In genomic region chr1:23810818-23811420, GRCh38 we compare ENCODE assay signal across 8 cellular contexts. TPM values are rescaled to one million over a fixed set of nuclear protein-coding genes. Genes with fewer than 3 reads are reported as not detected.
DNase-seq lines count a peak whose midpoint lies in the region; ATAC-seq and TF ChIP-seq lines count a peak whose summit lies in the region.

No MANE protein-coding gene starts in this region.

- H3K4me3 ChIP-seq in epithelial cell of esophagus (ENCODE audit: low read length) = no peak overlapping the region

- peaks cover 8% of the 10 kb centered on the region for H3K4me1 Mint-ChIP-seq in activated CD4-positive, alpha-beta T cell treated with anti-CD3 and anti-CD28 coated beads, Interleukin-2, amount 10 ng/mL, durations not matched to agents 24 days and 14 days
- H3K4me1 Mint-ChIP-seq in natural killer cell treated with Interleukin-12 subunit alpha and Interleukin-12 subunit beta and Interleukin-15 and Interleukin-18, amount 100 ng/mL, for 72 hours (ENCODE audit: low read depth in 2 of 2) = peaks cover 4 to 18% of the 10 kb centered on the region in 2 donors

- TF ChIP-seq CTCF in LNCAP (IDR thresholded peaks at IDR 0.05) = peak; percentile 62
- TF ChIP-seq CTCF in epithelial cell of esophagus (IDR thresholded peaks at IDR 0.05; ENCODE audit: insufficient read depth, low read depth, low read length, missing control alignments) = peak; percentile 77

- no peaks in the 10 kb centered on the region for H3K27me3 Mint-ChIP-seq in activated CD4-positive, alpha-beta T cell treated with anti-CD3 and anti-CD28 coated beads, Interleukin-2, amount 10 ng/mL, durations not matched to agents 24 days and 14 days
- H3K27me3 Mint-ChIP-seq in natural killer cell treated with Interleukin-12 subunit alpha and Interleukin-12 subunit beta and Interleukin-15 and Interleukin-18, amount 100 ng/mL, for 72 hours = no peaks in the 10 kb centered on the region

- no peaks in the 10 kb centered on the region for H3K9me3 Mint-ChIP-seq in activated CD4-positive, alpha-beta T cell treated with anti-CD3 and anti-CD28 coated beads, Interleukin-2, amount 10 ng/mL, durations not matched to agents 24 days and 14 days
- no peaks in the 10 kb centered on the region for H3K9me3 Mint-ChIP-seq in natural killer cell treated with Interleukin-12 subunit alpha and Interleukin-12 subunit beta and Interleukin-15 and Interleukin-18, amount 100 ng/mL, for 72 hours

- peak; percentile 42 for DNase-seq in activated T-cell treated with anti-CD3 and anti-CD28 coated beads for 24 hours (ENCODE audit: low read depth)
- DNase-seq in activated T-cell treated with anti-CD3 and anti-CD28 coated beads for 4 hours = no peak
- DNase-seq in activated CD4-positive, alpha-beta T cell treated with anti-CD3 and anti-CD28 coated beads, Interleukin-2, amount 10 ng/mL, durations not matched to agents 24 days and 14 days = peak; percentile 88
- DNase-seq in epithelial cell of esophagus (ENCODE audit: low read depth) = peak; percentile 61
- DNase-seq in natural killer cell treated with Interleukin-12 subunit alpha and Interleukin-12 subunit beta and Interleukin-15 and Interleukin-18, amount 100 ng/mL, for 72 hours (ENCODE audit: low spot score) = no peak

- ATAC-seq in natural killer cell treated with Interleukin-12 subunit alpha and Interleukin-12 subunit beta and Interleukin-15 and Interleukin-18, amount 100 ng/mL, for 72 hours = peak; percentile 67 to 72
- no peak for ATAC-seq in GM21360 (IDR thresholded peaks at IDR 0.05; ENCODE audit: unreplicated experiment)
- ATAC-seq in GM18861 (IDR thresholded peaks at IDR 0.05; ENCODE audit: unreplicated experiment) = no peak

- intact Hi-C loops in activated CD4-positive, alpha-beta T cell treated with anti-CD3 and anti-CD28 coated beads, Interleukin-2, amount 10 ng/mL, durations not matched to agents 24 days and 14 days (cut with micrococcal nuclease) = loop anchor here (2.0 kb wide), 1 partner anchor 106 kb away; no protein-coding TSS in a partner anchor

- H3K4me3 Mint-ChIP-seq in activated CD4-positive, alpha-beta T cell treated with anti-CD3 and anti-CD28 coated beads, Interleukin-2, amount 10 ng/mL, durations not matched to agents 24 days and 14 days = no peak overlapping the region
- no peak overlapping the region for H3K4me3 Mint-ChIP-seq in natural killer cell treated with Interleukin-12 subunit alpha and Interleukin-12 subunit beta and Interleukin-15 and Interleukin-18, amount 100 ng/mL, for 72 hours

- H3K36me3 Mint-ChIP-seq in activated CD4-positive, alpha-beta T cell treated with anti-CD3 and anti-CD28 coated beads, Interleukin-2, amount 10 ng/mL, durations not matched to agents 24 days and 14 days (ENCODE audit: low read depth) = peaks cover 10% of the 10 kb centered on the region
- H3K36me3 Mint-ChIP-seq in natural killer cell treated with Interleukin-12 subunit alpha and Interleukin-12 subunit beta and Interleukin-15 and Interleukin-18, amount 100 ng/mL, for 72 hours = no peaks in the 10 kb centered on the region

- H3K27ac Mint-ChIP-seq in activated CD4-positive, alpha-beta T cell treated with anti-CD3 and anti-CD28 coated beads, Interleukin-2, amount 10 ng/mL, durations not matched to agents 24 days and 14 days = no peak overlapping the region
- no peak overlapping the region for H3K27ac Mint-ChIP-seq in natural killer cell treated with Interleukin-12 subunit alpha and Interleukin-12 subunit beta and Interleukin-15 and Interleukin-18, amount 100 ng/mL, for 72 hours

RNA-seq across cellular contexts. Expression of gene GALE, which starts 10.4 kb away (rescaled TPM):
- 66.3 and 73.5 TPM in 2 replicates for total RNA-seq in activated CD4-positive, alpha-beta T cell treated with anti-CD3 and anti-CD28 coated beads, Interleukin-2, amount 10 ng/mL, durations not matched to agents 24 days and 14 days
- 10 to 100 TPM; 54.3 to 68.1 TPM for total RNA-seq in natural killer cell treated with Interleukin-12 subunit alpha and Interleukin-12 subunit beta and Interleukin-15 and Interleukin-18, amount 100 ng/mL, for 72 hours

RNA-seq across cellular contexts. Expression of gene HMGCL, which starts 14.3 kb away (rescaled TPM):
- total RNA-seq in activated CD4-positive, alpha-beta T cell treated with anti-CD3 and anti-CD28 coated beads, Interleukin-2, amount 10 ng/mL, durations not matched to agents 24 days and 14 days = 20.4 and 20.7 TPM in 2 replicates
- 10 to 100 TPM; 26.1 to 29.1 TPM for total RNA-seq in natural killer cell treated with Interleukin-12 subunit alpha and Interleukin-12 subunit beta and Interleukin-15 and Interleukin-18, amount 100 ng/mL, for 72 hours

RNA-seq across cellular contexts. Expression of gene LYPLA2, which starts 20.0 kb away (rescaled TPM):
- 86.2 and 92.4 TPM in 2 replicates for total RNA-seq in activated CD4-positive, alpha-beta T cell treated with anti-CD3 and anti-CD28 coated beads, Interleukin-2, amount 10 ng/mL, durations not matched to agents 24 days and 14 days
- total RNA-seq in natural killer cell treated with Interleukin-12 subunit alpha and Interleukin-12 subunit beta and Interleukin-15 and Interleukin-18, amount 100 ng/mL, for 72 hours = 100 to 1,000 TPM; 117 to 120 TPM

RNA-seq across cellular contexts. Expression of gene PITHD1, which starts 32.7 kb away (rescaled TPM):
- 83.0 and 88.6 TPM in 2 replicates for total RNA-seq in activated CD4-positive, alpha-beta T cell treated with anti-CD3 and anti-CD28 coated beads, Interleukin-2, amount 10 ng/mL, durations not matched to agents 24 days and 14 days
- total RNA-seq in natural killer cell treated with Interleukin-12 subunit alpha and Interleukin-12 subunit beta and Interleukin-15 and Interleukin-18, amount 100 ng/mL, for 72 hours = 10 to 100 TPM; 68.6 to 77.7 TPM

RNA-seq across cellular contexts. Expression of gene FUCA1, which starts 57.2 kb away (rescaled TPM):
- 3.4 and 3.5 TPM in 2 replicates for total RNA-seq in activated CD4-positive, alpha-beta T cell treated with anti-CD3 and anti-CD28 coated beads, Interleukin-2, amount 10 ng/mL, durations not matched to agents 24 days and 14 days
- 10 to 100 TPM; 10.3 to 15.1 TPM for total RNA-seq in natural killer cell treated with Interleukin-12 subunit alpha and Interleukin-12 subunit beta and Interleukin-15 and Interleukin-18, amount 100 ng/mL, for 72 hours

Comparison
In these comparisons a context has a peak if more than half of its experiments do, and no peak if none do; other contexts are left out.
1. DNase-seq: peak in activated T-cell treated with anti-CD3 and anti-CD28 coated beads for 24 hours (single experiment), activated CD4-positive, alpha-beta T cell treated with anti-CD3 and anti-CD28 coated beads, Interleukin-2, amount 10 ng/mL, durations not matched to agents 24 days and 14 days (single experiment) and epithelial cell of esophagus (single experiment); none in activated T-cell treated with anti-CD3 and anti-CD28 coated beads for 4 hours (single experiment) and natural killer cell treated with Interleukin-12 subunit alpha and Interleukin-12 subunit beta and Interleukin-15 and Interleukin-18, amount 100 ng/mL, for 72 hours (single experiment).
2. ATAC-seq: peak in natural killer cell treated with Interleukin-12 subunit alpha and Interleukin-12 subunit beta and Interleukin-15 and Interleukin-18, amount 100 ng/mL, for 72 hours (2 of 2); none in GM21360 (single experiment) and GM18861 (single experiment).